ENCODE assay signal across 28 cellular contexts in genomic region chr3:89256395-89256794, GRCh38.
"Had no signal": no experiment of that assay in that cellular context is flagged by ENCODE, and none has a peak within 500 bp of the region (broad histone marks: within the 10 kb centered on the region; RNA-seq: fewer than 3 reads in every experiment).

No MANE protein-coding gene starts in this region.

- H3K4me1 ChIP-seq: colonic mucosa, esophagus squamous epithelium, foreskin keratinocyte, gastrocnemius medialis, gastroesophageal sphincter, heart left ventricle, heart right ventricle had no signal

- H3K4me3 ChIP-seq: colonic mucosa, coronary artery, dorsolateral prefrontal cortex, esophagus muscularis mucosa, esophagus squamous epithelium, gastrocnemius medialis, gastroesophageal sphincter, heart left ventricle, heart right ventricle had no signal

- ATAC-seq: effector memory CD8-positive, alpha-beta T cell; esophagus mucosa; foreskin keratinocyte; gastrocnemius medialis; gastroesophageal sphincter; heart left ventricle; heart right ventricle had no signal

- H3K27ac ChIP-seq: colonic mucosa, coronary artery, dorsolateral prefrontal cortex, epithelial cell of prostate, esophagus muscularis mucosa, esophagus squamous epithelium, foreskin keratinocyte, gastrocnemius medialis, gastroesophageal sphincter, heart left ventricle, heart right ventricle had no signal

- H3K9me3 ChIP-seq: colonic mucosa, esophagus muscularis mucosa, esophagus squamous epithelium, gastrocnemius medialis, gastroesophageal sphincter, heart left ventricle, heart right ventricle had no signal

- FAIRE-seq: colon, endometrium, endothelial cell of umbilical vein, frontal cortex had no signal

- H3K27me3 ChIP-seq: colonic mucosa, dorsolateral prefrontal cortex, esophagus muscularis mucosa, esophagus squamous epithelium, foreskin keratinocyte, gastrocnemius medialis, gastroesophageal sphincter, heart left ventricle, heart right ventricle had no signal

- H3K36me3 ChIP-seq: colonic mucosa, esophagus muscularis mucosa, esophagus squamous epithelium, gastrocnemius medialis, gastroesophageal sphincter, heart left ventricle, heart right ventricle had no signal

- DNase-seq: colonic mucosa; cortex of kidney; dermis blood vessel endothelial cell; dorsolateral prefrontal cortex; effector CD4-positive, alpha-beta T cell; effector CD8-positive, alpha-beta T cell; effector memory CD4-positive, alpha-beta T cell; effector memory CD8-positive, alpha-beta T cell; endodermal cell; erythroblast; esophagus squamous epithelium; foreskin fibroblast; foreskin keratinocyte; foreskin melanocyte; gastrocnemius medialis; glutamatergic neuron; head of caudate nucleus; heart left ventricle; heart right ventricle had no signal
